16 cellular contexts compared by ENCODE assay signal in genomic region chr2:234556848-234557573, GRCh38.
DNase-seq lines count a peak whose midpoint lies in the region; FAIRE-seq and TF ChIP-seq lines count a peak whose summit lies in the region.
"Had no signal": no experiment of that assay in that cellular context is flagged by ENCODE, and none has a peak within 500 bp of the region (broad histone marks: within the 10 kb centered on the region; RNA-seq: fewer than 3 reads in every experiment).

No MANE protein-coding gene starts in this region.

- H3K4me1 ChIP-seq in breast epithelium (no peaks in the 10 kb centered on the region), stomach (peaks cover 0 to 4% (median 0%) of the 10 kb centered on the region in 4 donors), colonic mucosa (no peaks in the 10 kb centered on the region)
- H3K4me1 ChIP-seq: Peyer's patch had no signal

- peak overlapping the region in 1 of 2 donors; percentile 7 for H3K27ac ChIP-seq in breast epithelium
- peak overlapping the region in 2 of 5 donors; percentile 28 to 34 for H3K27ac ChIP-seq in stomach
- H3K27ac ChIP-seq in colonic mucosa: no peak overlapping the region
- H3K27ac ChIP-seq: Peyer's patch had no signal

- H3K27me3 ChIP-seq in breast epithelium: no peaks in the 10 kb centered on the region
- H3K27me3 ChIP-seq in stomach: no peaks in the 10 kb centered on the region
- H3K27me3 ChIP-seq in colonic mucosa: no peaks in the 10 kb centered on the region
- H3K27me3 ChIP-seq: Peyer's patch had no signal

- no peaks in the 10 kb centered on the region for H3K27me3 Mint-ChIP-seq in MCF 10A (ENCODE audit: insufficient read depth, unreplicated experiment)

- H3K9ac ChIP-seq in colonic mucosa (ENCODE audit: low read depth in 2 of 2, low read length in 2 of 2): no peak overlapping the region

- no peaks in the 10 kb centered on the region for H3K36me3 Mint-ChIP-seq in MCF 10A (ENCODE audit: insufficient read depth, unreplicated experiment)
- H3K36me3 Mint-ChIP-seq: IgD-negative memory B cell, immature natural killer cell had no signal

- H3K4me1 Mint-ChIP-seq in MCF 10A (ENCODE audit: insufficient read depth, unreplicated experiment): no peaks in the 10 kb centered on the region
- H3K4me1 Mint-ChIP-seq: mesothelial cell of epicardium had no signal

- BruUV-seq in MCF 10A (replicated peaks; lab: Mats Ljungman, UMichigan): no TSS peak

- H3K27ac Mint-ChIP-seq in MCF 10A (ENCODE audit: low read depth, unreplicated experiment): no peak overlapping the region
- H3K27ac Mint-ChIP-seq: activated CD8-positive, alpha-beta T cell treated with anti-CD3 and anti-CD28 coated beads, Interleukin-2, amount 10 ng/mL, durations not matched to agents 7 days and 5 days; endodermal cell; IgD-negative memory B cell; immature natural killer cell; mesothelial cell of epicardium had no signal

- H3K9me3 ChIP-seq in breast epithelium (no peaks in the 10 kb centered on the region), stomach (peaks cover 0 to 5% (median 0%) of the 10 kb centered on the region in 4 donors), colonic mucosa (no peaks in the 10 kb centered on the region)

- CTCF ChIA-PET in MCF 10A (lab: Yijun Ruan, JAX): interaction anchor here (0.7 to 3.0 kb wide), 5 partner anchors 12 to 560 kb away, joined by 3 to 16 read pairs (median 11); no protein-coding TSS in a partner anchor

- no peak for FAIRE-seq in RCC 7860 (lab: Jason Lieb, UNC)

- POLR2A ChIA-PET in MCF 10A (lab: Yijun Ruan, JAX): interaction anchor here (1.2 kb wide), 1 partner anchor 469 kb away, joined by 3 read pairs; no protein-coding TSS in a partner anchor

- H3K4me3 ChIP-seq in breast epithelium (no peak overlapping the region), fibroblast of pulmonary artery (replicated peaks; ENCODE audit: low read depth, low read length) (no peak overlapping the region), stomach (no peak overlapping the region), colonic mucosa (no peak overlapping the region)
- H3K4me3 ChIP-seq: Peyer's patch had no signal

- intact Hi-C loops in MCF 10A (cut with micrococcal nuclease): loop anchor here (10.0 kb wide), 1 partner anchor 1188 kb away; no protein-coding TSS in a partner anchor
- intact Hi-C loops in breast epithelium (cut with DNase I; ENCODE audit: low total_unique reads): loop anchor here (10.0 kb wide), 1 partner anchor 548 kb away; no protein-coding TSS in a partner anchor
- intact Hi-C loops in stomach (cut with DNase I; ENCODE audit: low total_unique reads): no loop called here
- intact Hi-C loops in colonic mucosa (cut with DNase I): no loop called here

- H3K9me3 Mint-ChIP-seq in MCF 10A (ENCODE audit: unreplicated experiment): peaks cover 15% of the 10 kb centered on the region

- no peak overlapping the region for H3K4me3 Mint-ChIP-seq in MCF 10A (ENCODE audit: unreplicated experiment)
- H3K4me3 Mint-ChIP-seq: activated CD8-positive, alpha-beta T cell treated with anti-CD3 and anti-CD28 coated beads, Interleukin-2, amount 10 ng/mL, durations not matched to agents 7 days and 5 days; endodermal cell; IgD-negative memory B cell; mesothelial cell of epicardium had no signal

- WGBS in stomach, 5 donors: 64 to 73% (median 73%) methylated on average over 5 of the region's 5 CpGs

- TF ChIP-seq EP300 in stomach (IDR thresholded peaks at IDR 0.05): no peak

- H3K36me3 ChIP-seq in breast epithelium: no peaks in the 10 kb centered on the region
- H3K36me3 ChIP-seq in stomach: no peaks in the 10 kb centered on the region
- no peaks in the 10 kb centered on the region for H3K36me3 ChIP-seq in colonic mucosa
- H3K36me3 ChIP-seq: Peyer's patch had no signal

- DNase-seq in MCF 10A (ENCODE audit: unreplicated experiment) (peak; percentile 23), breast epithelium (ENCODE audit: low spot score in 2 of 2) (no peak), RCC 7860 (ENCODE audit: low spot score) (peak; percentile 39), fibroblast of pulmonary artery (ENCODE audit: low read depth) (peak; percentile 13), stomach (peak; percentile 28), mesenteric fat pad (ENCODE audit: low spot score) (no peak), C1 segment of cervical spinal cord (lab: John Stamatoyannopoulos, UW) (no peak), colonic mucosa (no peak)
- DNase-seq: ACHN; activated CD8-positive, alpha-beta T cell treated with anti-CD3 and anti-CD28 coated beads, Interleukin-2, amount 10 ng/mL, durations not matched to agents 7 days and 5 days; endodermal cell; immature natural killer cell; Peyer's patch; SW 1271 had no signal

- TF ChIP-seq CTCF in MCF 10A (IDR thresholded peaks at IDR 0.05; ENCODE audit: unreplicated experiment): no peak
- TF ChIP-seq CTCF in breast epithelium (IDR thresholded peaks at IDR 0.05): no peak
- no peak for TF ChIP-seq CTCF in fibroblast of pulmonary artery (IDR thresholded peaks at IDR 0.05; ENCODE audit: low read length, missing control alignments)
- TF ChIP-seq CTCF in stomach (IDR thresholded peaks at IDR 0.05): no peak
- no peak for TF ChIP-seq CTCF in colonic mucosa (IDR thresholded peaks at IDR 0.05)

- TF ChIP-seq POLR2A in breast epithelium (IDR thresholded peaks at IDR 0.05) (no peak), stomach (IDR thresholded peaks at IDR 0.05) (no peak)

Comparison
In these comparisons a context has a peak if more than half of its experiments do, and no peak if none do; other contexts are left out.
1. DNase-seq: peak in MCF 10A (single experiment), RCC 7860 (single experiment), fibroblast of pulmonary artery (single experiment) and stomach (single experiment); none in breast epithelium (0 of 2), mesenteric fat pad (single experiment), C1 segment of cervical spinal cord (0 of 14) and colonic mucosa (single experiment).
2. intact Hi-C loops: an anchor here in MCF 10A (10.0 kb wide) and breast epithelium (10.0 kb wide); none called in stomach and colonic mucosa.